In genomic region chr5:56676091-56676768, GRCh38 we compare ENCODE assay signal across 11 cellular contexts.
DNase-seq lines count a peak whose midpoint lies in the region; ATAC-seq and TF ChIP-seq lines count a peak whose summit lies in the region.
"Had no signal": no experiment of that assay in that cellular context is flagged by ENCODE, and none has a peak within 500 bp of the region (broad histone marks: within the 10 kb centered on the region; RNA-seq: fewer than 3 reads in every experiment).

No MANE protein-coding gene starts in this region.

- intact Hi-C loops in breast epithelium (cut with DNase I; ENCODE audit: low total_unique reads) (no loop called here), left ventricle myocardium superior (cut with micrococcal nuclease) (no loop called here)

- TF ChIP-seq CTCF in breast epithelium (IDR thresholded peaks at IDR 0.05) = no peak
- TF ChIP-seq CTCF in parathyroid adenoma (IDR thresholded peaks at IDR 0.05) = no peak

- DNase-seq in breast epithelium (ENCODE audit: low spot score in 2 of 2) (peak; percentile 60 to 75), COLO668 (lab: John Stamatoyannopoulos, UW; ENCODE audit: unreplicated experiment) (no peak), DMS114 treated with DMSO at 0.1 percent for 48 hours (lab: John Stamatoyannopoulos, UW; ENCODE audit: unreplicated experiment) (no peak), left ventricle myocardium superior (no peak), NOMO-1 (lab: John Stamatoyannopoulos, UW; ENCODE audit: unreplicated experiment in 2 of 2) (no peak)
- DNase-seq: activated CD8-positive, alpha-beta memory T cell treated with anti-CD3 and anti-CD28 coated beads for 24 hours; activated naive CD4-positive, alpha-beta T cell treated with anti-CD3 and anti-CD28 coated beads, Interleukin-2, amount 50 U/mL, for 16 hours had no signal

- TF ChIP-seq POLR2A in breast epithelium (IDR thresholded peaks at IDR 0.05) = no peak

- H3K4me3 ChIP-seq in breast epithelium (no peak overlapping the region), parathyroid adenoma (ENCODE audit: low read depth, low read length) (no peak overlapping the region)

- peaks cover 0 to 5% of the 10 kb centered on the region in 2 donors for H3K4me1 ChIP-seq in breast epithelium
- H3K4me1 ChIP-seq in parathyroid adenoma = no peaks in the 10 kb centered on the region

- H3K27ac ChIP-seq in breast epithelium (peak overlapping the region; percentile 33 to 63), parathyroid adenoma (no peak overlapping the region)

- H3K36me3 ChIP-seq in breast epithelium (no peaks in the 10 kb centered on the region), parathyroid adenoma (ENCODE audit: control insufficient read depth, insufficient read depth, low read length) (no peaks in the 10 kb centered on the region)

- H3K79me2 ChIP-seq in parathyroid adenoma = no peaks in the 10 kb centered on the region

- no peak overlapping the region for H2AFZ ChIP-seq in parathyroid adenoma

- peak overlapping the region; percentile 14 for H3K9ac ChIP-seq in parathyroid adenoma

- no peaks in the 10 kb centered on the region for H3K27me3 ChIP-seq in breast epithelium
- no peaks in the 10 kb centered on the region for H3K27me3 ChIP-seq in parathyroid adenoma (ENCODE audit: control insufficient read depth, insufficient read depth, low read length)

- ATAC-seq in GM18870 (IDR thresholded peaks at IDR 0.05; ENCODE audit: unreplicated experiment) = peak; percentile 75
- peak; percentile 85 for ATAC-seq in HG03432 (IDR thresholded peaks at IDR 0.05; ENCODE audit: unreplicated experiment)
- no peak for ATAC-seq in left ventricle myocardium superior
- ATAC-seq: Panc1 had no signal

- H3K4me2 ChIP-seq in parathyroid adenoma (ENCODE audit: low read length) = no peak overlapping the region

- H3K9me3 ChIP-seq in breast epithelium = no peaks in the 10 kb centered on the region
- no peaks in the 10 kb centered on the region for H3K9me3 ChIP-seq in parathyroid adenoma (ENCODE audit: control insufficient read depth, low read length)

Comparison
In these comparisons a context has a peak if more than half of its experiments do, and no peak if none do; other contexts are left out.
1. DNase-seq: peak in breast epithelium (2 of 2); none in COLO668 (single experiment), DMS114 treated with DMSO at 0.1 percent for 48 hours (single experiment), left ventricle myocardium superior (single experiment) and NOMO-1 (0 of 2).